ENCODE assay signal across 18 cellular contexts in the genomic region with DNA sequence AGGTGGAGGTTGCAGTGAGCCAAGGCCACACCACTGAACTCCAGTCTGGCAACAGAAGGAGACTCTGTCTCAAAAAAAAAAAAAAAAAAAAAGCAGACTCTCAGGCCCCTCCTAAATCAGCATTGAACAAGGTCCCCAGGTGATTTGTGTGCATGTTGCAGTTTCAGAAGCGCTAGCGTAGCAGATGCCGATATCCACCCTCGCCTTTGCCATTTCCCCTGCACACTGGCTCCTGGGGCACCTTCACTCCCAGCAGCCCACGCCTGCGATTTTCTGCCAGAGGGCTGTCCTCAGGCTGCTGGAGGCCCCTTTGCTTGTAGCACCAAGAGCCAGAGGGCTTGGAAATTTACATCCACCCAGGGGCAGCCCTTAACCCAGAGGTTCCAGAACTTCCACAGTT.
DNase-seq lines count a peak whose midpoint lies in the region; ATAC-seq, FAIRE-seq and TF ChIP-seq lines count a peak whose summit lies in the region.
"Had no signal": no experiment of that assay in that cellular context is flagged by ENCODE, and none has a peak within 500 bp of the region (broad histone marks: within the 10 kb centered on the region; RNA-seq: fewer than 3 reads in every experiment).

No MANE protein-coding gene starts in this region.

- H3K27me3 Mint-ChIP-seq in endodermal cell (ENCODE audit: insufficient read depth), result peaks cover 43% of the 10 kb centered on the region

- H3K4me2 ChIP-seq in BLaER1 (peak overlapping the region; percentile 67), MM.1S (ENCODE audit: low read depth, low read length) (peak overlapping the region; percentile 78), SK-N-SH (no peak overlapping the region)
- H3K4me2 ChIP-seq: A549, GM23338 had no signal

- no peaks in the 10 kb centered on the region for H3K36me3 Mint-ChIP-seq in endodermal cell (ENCODE audit: low read depth)
- H3K36me3 Mint-ChIP-seq: CD8-positive, alpha-beta T cell had no signal

- H3F3A ChIP-seq in MM.1S (ENCODE audit: insufficient read depth, low read length) (peaks cover 49% of the 10 kb centered on the region), SK-N-SH (replicated peaks; ENCODE audit: insufficient read depth) (no peaks in the 10 kb centered on the region)

- no peak for FAIRE-seq in pancreas (lab: Jason Lieb, UNC)
- FAIRE-seq: A549, GM12891, GM18507 had no signal

- H3K9me3 ChIP-seq in BLaER1 (no peaks in the 10 kb centered on the region), MM.1S (replicated peaks; ENCODE audit: insufficient read depth, low read length) (no peaks in the 10 kb centered on the region), endodermal cell (ENCODE audit: control insufficient read depth, low read length) (peaks cover 3% of the 10 kb centered on the region), SK-N-SH (no peaks in the 10 kb centered on the region), pancreas (no peaks in the 10 kb centered on the region), spleen (no peaks in the 10 kb centered on the region)
- H3K9me3 ChIP-seq: A549 had no signal

- peak; percentile 92 for DNase-seq in MM.1S
- DNase-seq in RPMI8226, result peak; percentile 32
- DNase-seq in endodermal cell, result peak; percentile 43
- no peak for DNase-seq in SK-N-SH
- DNase-seq in pancreas, result no peak
- no peak for DNase-seq in NCI-H2227 (lab: John Stamatoyannopoulos, UW; ENCODE audit: unreplicated experiment)
- no peak for DNase-seq in spleen
- DNase-seq: AML-193; Calu3; CD8-positive, alpha-beta T cell; DMS79 treated with DMSO at 0.1 percent for 48 hours; H7 had no signal

- ATAC-seq in pancreas, result no peak
- ATAC-seq: A549; CD8-positive, alpha-beta T cell; GM23338 had no signal

- intact Hi-C loops in pancreas (cut with DNase I), result no loop called here
- intact Hi-C loops in spleen (cut with DNase I; ENCODE audit: low total_unique reads), result no loop called here

- TF ChIP-seq CTCF in MM.1S (IDR thresholded peaks at IDR 0.05; ENCODE audit: low read length) (no peak), endodermal cell (conservative IDR thresholded peaks at IDR 0.05) (no peak), SK-N-SH (IDR thresholded peaks at IDR 0.05) (no peak), pancreas (IDR thresholded peaks at IDR 0.05) (no peak), spleen (IDR thresholded peaks at IDR 0.05 in 8 of 11, conservative IDR thresholded peaks at IDR 0.05 in 3 of 11) (no peak)

- no peaks in the 10 kb centered on the region for H4K20me1 ChIP-seq in BLaER1
- no peaks in the 10 kb centered on the region for H4K20me1 ChIP-seq in MM.1S (ENCODE audit: insufficient read depth, low read length)
- no peaks in the 10 kb centered on the region for H4K20me1 ChIP-seq in SK-N-SH (ENCODE audit: insufficient read depth)

- no peak for TF ChIP-seq RAD21 in SK-N-SH (IDR thresholded peaks at IDR 0.05; ENCODE audit: low read length)

- H3K27me3 ChIP-seq in BLaER1, result no peaks in the 10 kb centered on the region
- no peaks in the 10 kb centered on the region for H3K27me3 ChIP-seq in MM.1S (replicated peaks; ENCODE audit: insufficient read depth, low read length)
- H3K27me3 ChIP-seq in endodermal cell (ENCODE audit: control insufficient read depth, insufficient read depth, low read length, poor library complexity, severe bottlenecking), result peaks cover 13% of the 10 kb centered on the region
- no peaks in the 10 kb centered on the region; the same call in 1 of the 2 replicates for H3K27me3 ChIP-seq in SK-N-SH (ENCODE audit: insufficient read depth)
- H3K27me3 ChIP-seq in pancreas, result peaks cover 0 to 3% (median 0%) of the 10 kb centered on the region in 4 donors
- H3K27me3 ChIP-seq in spleen (replicated peaks in 1 of 7), result peaks cover 0 to 25% (median 0%) of the 10 kb centered on the region in 7 donors

- no peak overlapping the region for H3K4me3 ChIP-seq in BLaER1
- peak overlapping the region; percentile 29 for H3K4me3 ChIP-seq in MM.1S (ENCODE audit: low read length)
- H3K4me3 ChIP-seq in endodermal cell (ENCODE audit: low read length), result no peak overlapping the region
- H3K4me3 ChIP-seq in SK-N-SH (ENCODE audit: low read depth in 2 of 2, low read length in 1 of 2), result no peak overlapping the region
- H3K4me3 ChIP-seq in pancreas, result no peak overlapping the region
- H3K4me3 ChIP-seq in spleen, result no peak overlapping the region
- H3K4me3 ChIP-seq: A549, GM23338 had no signal

- peaks cover 7% of the 10 kb centered on the region for H3K9me3 Mint-ChIP-seq in endodermal cell

- H3K4me1 ChIP-seq in BLaER1, result peaks cover 51% of the 10 kb centered on the region
- H3K4me1 ChIP-seq in MM.1S (ENCODE audit: low read length), result peaks cover 65% of the 10 kb centered on the region
- peaks cover 6% of the 10 kb centered on the region for H3K4me1 ChIP-seq in endodermal cell (ENCODE audit: control insufficient read depth, insufficient read depth, low read length)
- H3K4me1 ChIP-seq in SK-N-SH (ENCODE audit: control insufficient read depth in 1 of 2, insufficient read depth in 2 of 2, low read depth in 1 of 2, low read length in 1 of 2), result no peaks in the 10 kb centered on the region
- H3K4me1 ChIP-seq in pancreas, result no peaks in the 10 kb centered on the region
- H3K4me1 ChIP-seq in spleen, result peaks cover 0 to 5% (median 0%) of the 10 kb centered on the region in 6 donors
- H3K4me1 ChIP-seq: A549 had no signal

- TF ChIP-seq POLR2A in spleen (IDR thresholded peaks at IDR 0.05), result no peak

- 94 to 96% methylated on average over 6 of the region's 6 CpGs for WGBS in endodermal cell (ENCODE audit: insufficient coverage in 1 of 2, insufficient read length in 1 of 2), 2 experiments
- 46% methylated on average over 5 of the region's 6 CpGs for WGBS in SK-N-SH (ENCODE audit: low lambda C conversion rate)
- 61 to 78% methylated on average over 6 of the region's 6 CpGs for WGBS in pancreas, 2 donors
- 78 to 96% (median 91%) methylated on average over 6 of the region's 6 CpGs for WGBS in spleen, 5 donors

- no peaks in the 10 kb centered on the region for H3K9me2 ChIP-seq in MM.1S (replicated peaks; ENCODE audit: insufficient read depth, low read length)
- H3K9me2 ChIP-seq in SK-N-SH, result no peaks in the 10 kb centered on the region

- no peak overlapping the region for H3K27ac Mint-ChIP-seq in endodermal cell
- H3K27ac Mint-ChIP-seq: CD8-positive, alpha-beta T cell; GM23338 had no signal

- no peaks in the 10 kb centered on the region for H3K36me3 ChIP-seq in BLaER1
- no peaks in the 10 kb centered on the region for H3K36me3 ChIP-seq in MM.1S (replicated peaks; ENCODE audit: insufficient read depth, low read length)
- no peaks in the 10 kb centered on the region for H3K36me3 ChIP-seq in endodermal cell (ENCODE audit: control insufficient read depth, insufficient read depth, low read length)
- H3K36me3 ChIP-seq in SK-N-SH (replicated peaks in 1 of 2; ENCODE audit: control insufficient read depth in 1 of 2, insufficient read depth in 2 of 2, low read length in 1 of 2), result no peaks in the 10 kb centered on the region
- no peaks in the 10 kb centered on the region for H3K36me3 ChIP-seq in pancreas
- no peaks in the 10 kb centered on the region for H3K36me3 ChIP-seq in spleen

- CTCF ChIA-PET in SK-N-SH (lab: Yijun Ruan, JAX), result no interaction called here

- no peak overlapping the region for H2AFZ ChIP-seq in MM.1S (ENCODE audit: low read length)
- no peak overlapping the region for H2AFZ ChIP-seq in SK-N-SH (ENCODE audit: low read depth)
- H2AFZ ChIP-seq: GM23338 had no signal

- no peaks in the 10 kb centered on the region for H3K79me2 ChIP-seq in MM.1S (ENCODE audit: low read length)
- H3K79me2 ChIP-seq in SK-N-SH (ENCODE audit: insufficient read depth), result no peaks in the 10 kb centered on the region

- H3K4me1 Mint-ChIP-seq in endodermal cell, result peaks cover 22% of the 10 kb centered on the region

- TF ChIP-seq EP300 in SK-N-SH (IDR thresholded peaks at IDR 0.05; ENCODE audit: borderline replicate concordance in 1 of 2, low read depth in 1 of 2, low read length in 1 of 2), result no peak

- POLR2A ChIA-PET in SK-N-SH (lab: Yijun Ruan, JAX), result no interaction called here

- H3K9ac ChIP-seq in BLaER1 (no peak overlapping the region), MM.1S (ENCODE audit: low read length) (peak overlapping the region; percentile 84), endodermal cell (ENCODE audit: extremely low read depth, low read length, poor library complexity, severe bottlenecking) (no peak overlapping the region), SK-N-SH (no peak overlapping the region)

- H3K4me3 Mint-ChIP-seq in endodermal cell, result no peak overlapping the region
- H3K4me3 Mint-ChIP-seq: CD8-positive, alpha-beta T cell; GM23338 had no signal

- H3K27ac ChIP-seq in BLaER1, result no peak overlapping the region
- peak overlapping the region; percentile 98 for H3K27ac ChIP-seq in MM.1S (ENCODE audit: low read length)
- no peak overlapping the region for H3K27ac ChIP-seq in endodermal cell (ENCODE audit: low read depth, low read length)
- H3K27ac ChIP-seq in SK-N-SH (ENCODE audit: low read depth in 2 of 2, low read length in 1 of 2), result no peak overlapping the region
- H3K27ac ChIP-seq in pancreas, result no peak overlapping the region
- no peak overlapping the region for H3K27ac ChIP-seq in spleen
- H3K27ac ChIP-seq: 22Rv1, A549 had no signal

TF ChIP-seq in SK-N-SH, 30 proteins besides CTCF, POLR2A, EP300 and RAD21:
- TF ChIP-seq FOXM1 (IDR thresholded peaks at IDR 0.05; ENCODE audit: low read depth) (no peak), NRF1 (IDR thresholded peaks at IDR 0.05; ENCODE audit: low read depth, low read length) (no peak), RFX5 (IDR thresholded peaks at IDR 0.05; ENCODE audit: low read length) (no peak), SIN3A (IDR thresholded peaks at IDR 0.05; ENCODE audit: borderline replicate concordance, low read depth, low read length) (no peak)
- TF ChIP-seq, protein P1, sequence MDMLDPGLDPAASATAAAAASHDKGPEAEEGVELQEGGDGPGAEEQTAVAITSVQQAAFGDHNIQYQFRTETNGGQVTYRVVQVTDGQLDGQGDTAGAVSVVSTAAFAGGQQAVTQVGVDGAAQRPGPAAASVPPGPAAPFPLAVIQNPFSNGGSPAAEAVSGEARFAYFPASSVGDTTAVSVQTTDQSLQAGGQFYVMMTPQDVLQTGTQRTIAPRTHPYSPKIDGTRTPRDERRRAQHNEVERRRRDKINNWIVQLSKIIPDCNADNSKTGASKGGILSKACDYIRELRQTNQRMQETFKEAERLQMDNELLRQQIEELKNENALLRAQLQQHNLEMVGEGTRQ (IDR thresholded peaks at IDR 0.05; ENCODE audit: borderline replicate concordance, low read depth, low read length), result no peak
TF ChIP-seq in SK-N-SH: peak in this region for 0.

Comparison
In these comparisons a context has a peak if more than half of its experiments do, and no peak if none do; other contexts are left out.
1. DNase-seq: peak in MM.1S (single experiment), RPMI8226 (single experiment) and endodermal cell (single experiment); none in SK-N-SH (single experiment), pancreas (0 of 6), NCI-H2227 (single experiment) and spleen (single experiment).